1 cellular context compared by ENCODE assay signal in the genomic region with DNA sequence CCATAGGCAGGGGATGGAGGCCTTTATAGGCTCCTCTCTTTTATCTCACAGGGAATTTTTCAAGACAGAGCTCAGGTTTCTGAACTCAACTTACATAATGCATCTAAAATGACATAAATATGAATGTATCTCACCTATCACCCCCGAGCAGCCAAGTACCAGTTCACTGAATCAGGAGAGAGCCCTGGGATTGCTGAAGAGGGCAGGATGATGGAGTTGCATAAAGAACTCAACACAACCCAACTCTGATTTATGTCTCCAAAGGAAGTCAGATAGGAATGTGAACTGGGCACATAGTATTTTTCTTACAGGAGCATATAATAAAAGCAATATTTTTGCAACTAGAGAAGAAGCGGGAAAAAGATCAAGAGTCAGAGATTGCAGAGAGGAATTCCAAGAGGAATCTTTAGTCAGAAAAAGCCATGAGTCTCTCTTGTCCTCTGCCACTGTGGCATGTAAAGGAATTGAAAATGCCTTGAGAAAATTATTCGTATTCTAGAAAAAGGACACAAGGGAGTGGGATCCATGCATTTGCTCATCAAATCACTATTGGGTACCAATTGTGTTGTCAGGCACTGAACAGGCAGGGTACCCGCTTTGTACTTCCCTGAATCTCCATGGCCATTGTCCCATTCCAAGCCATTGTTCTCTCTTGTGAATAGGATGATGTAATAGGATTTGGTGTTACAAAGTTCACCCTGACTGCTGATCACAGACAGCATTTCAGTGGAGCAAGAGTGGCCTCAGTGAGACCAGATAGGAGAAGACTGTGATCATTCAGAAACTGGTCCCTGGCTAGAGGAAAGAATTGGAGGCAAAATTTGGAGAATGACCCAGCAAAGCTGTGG.
TF ChIP-seq lines count a peak whose summit lies in the region.

No MANE protein-coding gene starts in this region.

TF ChIP-seq in SK-N-SH, 30 proteins besides CTCF, POLR2A, EP300 and RAD21 (continued from another document):
- TF ChIP-seq EZH2phosphoT487 (IDR thresholded peaks at IDR 0.05; ENCODE audit: borderline replicate concordance, low read depth), result no peak
